Comparison of ENCODE assay signal across 14 cellular contexts in the genomic region with DNA sequence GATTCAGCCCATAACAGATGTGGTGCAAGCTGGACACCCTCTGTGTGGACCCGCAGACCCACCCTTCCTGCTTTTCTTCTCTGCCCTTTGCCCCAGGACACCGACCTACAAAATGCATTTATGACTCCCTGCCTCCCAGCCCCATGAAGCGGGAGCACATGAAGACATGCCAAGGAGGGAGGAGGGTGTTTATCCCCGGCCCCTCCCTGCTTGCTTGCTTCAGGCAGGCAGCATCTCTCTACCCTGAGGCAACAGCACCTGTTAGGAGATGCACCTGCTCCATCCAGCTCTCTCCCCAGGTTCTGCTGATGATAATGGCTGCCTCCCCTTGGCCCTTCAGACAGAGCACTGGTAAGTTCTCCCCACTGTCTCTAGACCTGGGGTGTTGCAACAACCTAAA.
"Had no signal": no experiment of that assay in that cellular context is flagged by ENCODE, and none has a peak within 500 bp of the region (broad histone marks: within the 10 kb centered on the region; RNA-seq: fewer than 3 reads in every experiment).

No MANE protein-coding gene starts in this region.

- H3K36me3 ChIP-seq: gastroesophageal sphincter, prostate gland, right lobe of liver had no signal

- H3K36me3 Mint-ChIP-seq: type B pancreatic cell had no signal

- H3K27ac Mint-ChIP-seq: activated B cell treated with CpG ODN at 0.5 μM for 24 hours; activated CD4-positive, alpha-beta T cell treated with anti-CD3 and anti-CD28 coated beads, Interleukin-2, amount 10 ng/mL, durations not matched to agents 7 days and 5 days; activated naive CD4-positive, alpha-beta T cell treated with anti-CD3 and anti-CD28 coated beads for 36 hours; naive thymus-derived CD4-positive, alpha-beta T cell; type B pancreatic cell had no signal

- H3K4me3 ChIP-seq: gastroesophageal sphincter, prostate gland, right lobe of liver had no signal

- ATAC-seq: gastroesophageal sphincter; naive thymus-derived CD4-positive, alpha-beta T cell; right lobe of liver had no signal

- H3K9me3 ChIP-seq: gastroesophageal sphincter, prostate gland, right lobe of liver had no signal

- DNase-seq: activated B cell treated with CpG ODN at 0.5 μM for 24 hours; activated CD4-positive, alpha-beta T cell treated with anti-CD3 and anti-CD28 coated beads, Interleukin-2, amount 10 ng/mL, durations not matched to agents 7 days and 5 days; activated CD8-positive, alpha-beta memory T cell treated with anti-CD3 and anti-CD28 coated beads for 24 hours; activated naive CD4-positive, alpha-beta T cell treated with anti-CD3 and anti-CD28 coated beads for 36 hours; effector CD8-positive, alpha-beta T cell; hypothalamus; naive thymus-derived CD4-positive, alpha-beta T cell; occipital lobe; right lobe of liver; stimulated activated CD4-positive, alpha-beta T cell treated with anti-CD3 and anti-CD28 coated beads, Interleukin-12 subunit alpha, Interleukin-12 subunit beta, amount 100 ng/mL, for 4 hours; stimulated activated naive CD4-positive, alpha-beta T cell treated with Interleukin-2 at 50 U/mL for 16 hours had no signal

- H3K27ac ChIP-seq: gastroesophageal sphincter, right lobe of liver had no signal

- H3K4me1 ChIP-seq: prostate gland had no signal

- H3K4me3 Mint-ChIP-seq: activated B cell treated with CpG ODN at 0.5 μM for 24 hours; activated CD4-positive, alpha-beta T cell treated with anti-CD3 and anti-CD28 coated beads, Interleukin-2, amount 10 ng/mL, durations not matched to agents 7 days and 5 days; activated naive CD4-positive, alpha-beta T cell treated with anti-CD3 and anti-CD28 coated beads for 36 hours; naive thymus-derived CD4-positive, alpha-beta T cell; type B pancreatic cell had no signal

- H3K9me3 Mint-ChIP-seq: activated CD4-positive, alpha-beta T cell treated with anti-CD3 and anti-CD28 coated beads, Interleukin-2, amount 10 ng/mL, durations not matched to agents 7 days and 5 days; activated naive CD4-positive, alpha-beta T cell treated with anti-CD3 and anti-CD28 coated beads for 36 hours; type B pancreatic cell had no signal

- H3K4me1 Mint-ChIP-seq: activated B cell treated with CpG ODN at 0.5 μM for 24 hours had no signal
